Comparison of ENCODE assay signal across 8 cellular contexts in the genomic region with DNA sequence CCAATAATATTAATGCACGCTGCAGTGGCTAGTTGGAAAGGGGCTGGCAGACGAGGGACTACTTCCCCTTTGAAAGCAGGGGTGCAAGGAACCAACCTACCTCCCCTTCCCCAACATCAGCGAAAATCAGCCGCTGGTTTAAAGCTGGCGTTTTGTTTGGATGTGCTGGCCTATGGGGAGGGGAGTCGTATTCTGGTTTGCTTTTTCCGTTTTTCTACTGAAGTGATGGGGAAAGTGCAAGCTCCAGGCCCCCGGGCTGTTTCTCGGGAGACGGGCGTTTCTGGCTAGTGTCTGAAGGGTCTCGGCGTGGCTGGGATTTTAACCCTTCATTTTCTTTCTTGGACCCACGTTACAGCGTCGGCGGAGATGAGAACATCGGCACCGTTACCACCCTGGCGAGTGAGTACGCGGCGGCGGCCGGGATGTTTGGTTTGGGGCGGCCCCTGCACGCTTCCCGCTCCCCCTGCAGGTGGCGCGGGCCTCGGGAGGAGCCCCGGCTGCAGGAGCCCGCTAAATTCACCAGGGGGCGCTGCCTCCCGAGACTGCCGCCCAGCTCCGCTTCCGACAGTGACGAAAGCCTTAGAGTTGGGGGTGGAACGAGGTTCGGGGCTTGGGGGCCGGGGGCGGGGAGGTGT.
A peak's percentile ranks its signal among the peaks of the same experiment; 100 is the strongest.
DNase-seq lines count a peak whose midpoint lies in the region; ATAC-seq and TF ChIP-seq lines count a peak whose summit lies in the region.

No MANE protein-coding gene starts in this region.

- no peaks in the 10 kb centered on the region for H3K36me3 ChIP-seq in OCI-LY3 (replicated peaks; ENCODE audit: low read depth, low read length)
- H3K36me3 ChIP-seq in mucosa of rectum (ENCODE audit: control insufficient read depth in 2 of 2, insufficient read depth in 2 of 2, low read length in 2 of 2), result no peaks in the 10 kb centered on the region

- peak; percentile 95 for ATAC-seq in GM21529 (IDR thresholded peaks at IDR 0.05; ENCODE audit: unreplicated experiment)

- peak overlapping the region; percentile 91 for H3K4me3 ChIP-seq in OCI-LY3 (ENCODE audit: low read length)
- H3K4me3 ChIP-seq in epithelial cell of proximal tubule (ENCODE audit: low read depth, low read length), result peak overlapping the region; percentile 51
- peak overlapping the region; percentile 72 to 84 for H3K4me3 ChIP-seq in mucosa of rectum (ENCODE audit: low read length in 2 of 2)

- 0 out of 2 replicates have a peak, but pooled peaks cover 3% of the 10 kb centered on the region for H3K27me3 ChIP-seq in OCI-LY3 (ENCODE audit: low read depth, low read length)
- H3K27me3 ChIP-seq in mucosa of rectum (ENCODE audit: control insufficient read depth in 2 of 2, insufficient read depth in 2 of 2, low read length in 2 of 2), result no peaks in the 10 kb centered on the region

- H3K27ac ChIP-seq in OCI-LY3 (ENCODE audit: low read length) (no peak overlapping the region), mucosa of rectum (ENCODE audit: low read depth in 2 of 2, low read length in 2 of 2) (no peak overlapping the region)

- no peaks in the 10 kb centered on the region for H4K20me1 ChIP-seq in OCI-LY3 (ENCODE audit: insufficient read depth, low read length)

- H3K9me3 ChIP-seq in OCI-LY3 (ENCODE audit: insufficient read depth, low read length) (no peaks in the 10 kb centered on the region), mucosa of rectum (ENCODE audit: control insufficient read depth in 2 of 2, low read length in 2 of 2) (no peaks in the 10 kb centered on the region)

- peak overlapping the region; percentile 98 for H2AFZ ChIP-seq in OCI-LY3 (ENCODE audit: low read depth, low read length)

- TF ChIP-seq CTCF in OCI-LY3 (IDR thresholded peaks at IDR 0.05; ENCODE audit: low read depth, low read length) (peak; percentile 98), epithelial cell of proximal tubule (conservative IDR thresholded peaks at IDR 0.05; ENCODE audit: low read depth, low read length) (peak; percentile 94)

- H3K79me2 ChIP-seq in OCI-LY3 (ENCODE audit: low read length), result no peaks in the 10 kb centered on the region

- DNase-seq in DMS 273 treated with DMSO at 0.1 percent for 48 hours (lab: John Stamatoyannopoulos, UW) (peak; percentile 65), HuH-7.5 (ENCODE audit: low spot score) (peak; percentile 71), epithelial cell of proximal tubule (ENCODE audit: low read depth) (no peak)
- peak; percentile 96 for DNase-seq in activated T-cell treated with anti-CD3 and anti-CD28 coated beads, Interleukin-2, amount 50 U/mL, for 1 hour
- peak; percentile 73 to 79 for DNase-seq in stimulated activated CD8-positive, alpha-beta memory T cell treated with anti-CD3 and anti-CD28 coated beads, Interleukin-4, amount 100 ng/mL, for 4 hours (ENCODE audit: low read depth in 2 of 2, low spot score in 1 of 2)

- H3K4me2 ChIP-seq in OCI-LY3 (ENCODE audit: low read length), result peak overlapping the region; percentile 96

- H3K9ac ChIP-seq in OCI-LY3 (ENCODE audit: low read length) (peak overlapping the region; percentile 75), mucosa of rectum (ENCODE audit: low read depth in 1 of 2, low read length in 2 of 2) (peak overlapping the region; percentile 52 to 61)

- H3K4me1 ChIP-seq in OCI-LY3 (ENCODE audit: low read length), result peaks cover 4% of the 10 kb centered on the region
- peaks cover 0 to 4% of the 10 kb centered on the region in 2 donors for H3K4me1 ChIP-seq in mucosa of rectum (ENCODE audit: control insufficient read depth in 2 of 2, insufficient read depth in 2 of 2, low read length in 2 of 2)
